ENCODE assay signal across 1 cellular context in the genomic region with DNA sequence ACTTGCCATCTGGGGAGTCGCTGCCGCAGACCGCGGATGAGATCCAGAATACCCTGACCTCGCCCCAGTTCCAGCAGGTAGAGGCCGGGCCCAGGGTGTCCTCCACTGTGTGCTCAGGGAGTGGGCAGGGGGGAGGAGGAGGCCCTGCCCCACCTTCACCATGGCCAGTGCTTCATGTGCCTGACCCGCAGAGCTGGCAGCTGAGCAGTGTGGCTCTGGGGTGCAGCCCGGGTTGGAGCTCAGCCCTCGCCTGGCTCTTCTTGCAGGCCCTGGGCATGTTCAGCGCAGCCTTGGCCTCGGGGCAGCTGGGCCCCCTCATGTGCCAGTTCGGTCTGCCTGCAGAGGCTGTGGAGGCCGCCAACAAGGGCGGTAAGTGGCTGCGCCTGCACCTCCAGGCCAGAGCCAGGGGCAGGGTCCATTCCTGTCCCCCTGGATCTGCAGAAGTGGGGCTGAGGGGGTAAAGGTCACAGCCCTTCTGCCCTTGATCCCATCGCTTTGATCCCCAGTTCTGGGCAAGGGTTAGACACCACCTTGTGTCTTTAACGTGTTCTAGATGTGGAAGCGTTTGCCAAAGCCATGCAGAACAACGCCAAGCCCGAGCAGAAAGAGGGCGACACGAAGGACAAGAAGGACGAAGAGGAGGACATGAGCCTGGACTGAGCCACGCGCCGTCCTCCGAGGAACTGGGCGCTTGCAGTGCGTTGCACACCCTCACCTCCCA.
TF ChIP-seq lines count a peak whose summit lies in the region.

No MANE protein-coding gene starts in this region.

TF ChIP-seq in GM23338, 12 proteins besides CTCF, POLR2A, EP300 and RAD21 (continued from another document):
- TF ChIP-seq, protein P1, sequence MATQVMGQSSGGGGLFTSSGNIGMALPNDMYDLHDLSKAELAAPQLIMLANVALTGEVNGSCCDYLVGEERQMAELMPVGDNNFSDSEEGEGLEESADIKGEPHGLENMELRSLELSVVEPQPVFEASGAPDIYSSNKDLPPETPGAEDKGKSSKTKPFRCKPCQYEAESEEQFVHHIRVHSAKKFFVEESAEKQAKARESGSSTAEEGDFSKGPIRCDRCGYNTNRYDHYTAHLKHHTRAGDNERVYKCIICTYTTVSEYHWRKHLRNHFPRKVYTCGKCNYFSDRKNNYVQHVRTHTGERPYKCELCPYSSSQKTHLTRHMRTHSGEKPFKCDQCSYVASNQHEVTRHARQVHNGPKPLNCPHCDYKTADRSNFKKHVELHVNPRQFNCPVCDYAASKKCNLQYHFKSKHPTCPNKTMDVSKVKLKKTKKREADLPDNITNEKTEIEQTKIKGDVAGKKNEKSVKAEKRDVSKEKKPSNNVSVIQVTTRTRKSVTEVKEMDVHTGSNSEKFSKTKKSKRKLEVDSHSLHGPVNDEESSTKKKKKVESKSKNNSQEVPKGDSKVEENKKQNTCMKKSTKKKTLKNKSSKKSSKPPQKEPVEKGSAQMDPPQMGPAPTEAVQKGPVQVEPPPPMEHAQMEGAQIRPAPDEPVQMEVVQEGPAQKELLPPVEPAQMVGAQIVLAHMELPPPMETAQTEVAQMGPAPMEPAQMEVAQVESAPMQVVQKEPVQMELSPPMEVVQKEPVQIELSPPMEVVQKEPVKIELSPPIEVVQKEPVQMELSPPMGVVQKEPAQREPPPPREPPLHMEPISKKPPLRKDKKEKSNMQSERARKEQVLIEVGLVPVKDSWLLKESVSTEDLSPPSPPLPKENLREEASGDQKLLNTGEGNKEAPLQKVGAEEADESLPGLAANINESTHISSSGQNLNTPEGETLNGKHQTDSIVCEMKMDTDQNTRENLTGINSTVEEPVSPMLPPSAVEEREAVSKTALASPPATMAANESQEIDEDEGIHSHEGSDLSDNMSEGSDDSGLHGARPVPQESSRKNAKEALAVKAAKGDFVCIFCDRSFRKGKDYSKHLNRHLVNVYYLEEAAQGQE (IDR thresholded peaks at IDR 0.05; ENCODE audit: unreplicated experiment) = no peak
- TF ChIP-seq JUNB (IDR thresholded peaks at IDR 0.05; ENCODE audit: unreplicated experiment) = no peak
